ENCODE assay signal across 8 cellular contexts in genomic region chr4:1713003-1713397, GRCh38. TPM values are rescaled to one million over a fixed set of nuclear protein-coding genes. Genes with fewer than 3 reads are reported as not detected.
DNase-seq lines count a peak whose midpoint lies in the region; ATAC-seq, FAIRE-seq and TF ChIP-seq lines count a peak whose summit lies in the region.

No MANE protein-coding gene starts in this region.

- H3K27me3 Mint-ChIP-seq in dendritic cell treated with granulocyte-macrophage colony-stimulating factor and Interleukin-4, amounts not matched to agents 40 ng/mL and 50 ng/mL, for 4 days: no peaks in the 10 kb centered on the region
- no peaks in the 10 kb centered on the region for H3K27me3 Mint-ChIP-seq in naive thymus-derived CD8-positive, alpha-beta T cell

- 6% methylated on average over 2 of the region's 23 CpGs for WGBS in A549 (ENCODE audit: missing lambda C conversion rate)

- DNase-seq in A549 (ENCODE audit: low read depth in 1 of 2, low spot score in 1 of 2) (no peak), NB4 (ENCODE audit: low read depth) (no peak), posterior vena cava (ENCODE audit: low spot score) (no peak), cortex of kidney (lab: John Stamatoyannopoulos, UW) (no peak), D341Med (ENCODE audit: low spot score) (no peak)
- DNase-seq in naive thymus-derived CD8-positive, alpha-beta T cell: no peak

- no peak for FAIRE-seq in A549 (lab: Jason Lieb, UNC)

- peak overlapping the region; percentile 82 for H3K4me3 Mint-ChIP-seq in dendritic cell treated with granulocyte-macrophage colony-stimulating factor and Interleukin-4, amounts not matched to agents 40 ng/mL and 50 ng/mL, for 4 days
- peak overlapping the region; percentile 91 to 97 (median 94) for H3K4me3 Mint-ChIP-seq in naive thymus-derived CD8-positive, alpha-beta T cell

- H3K36me3 Mint-ChIP-seq in dendritic cell treated with granulocyte-macrophage colony-stimulating factor and Interleukin-4, amounts not matched to agents 40 ng/mL and 50 ng/mL, for 4 days (ENCODE audit: low read depth): peaks cover 74% of the 10 kb centered on the region
- peaks cover 0 to 15% (median 0%) of the 10 kb centered on the region in 3 donors for H3K36me3 Mint-ChIP-seq in naive thymus-derived CD8-positive, alpha-beta T cell

- no peak for TF ChIP-seq EP300 in A549 (IDR thresholded peaks at IDR 0.05)

- intact Hi-C loops in dendritic cell treated with granulocyte-macrophage colony-stimulating factor and Interleukin-4, amounts not matched to agents 40 ng/mL and 50 ng/mL, for 4 days (cut with micrococcal nuclease): loop anchor here (2.0 to 10.0 kb wide), 3 partner anchors 14 to 292 kb away; partner anchors contain the start of gene NELFA
- intact Hi-C loops in posterior vena cava (cut with DNase I): no loop called here

- H3K9me3 ChIP-seq in A549: no peaks in the 10 kb centered on the region

- H3K4me3 ChIP-seq in A549 (peak overlapping the region; percentile 85), NB4 (ENCODE audit: low read depth, low read length) (peak overlapping the region; percentile 87)

- ATAC-seq in A549 (peak; percentile 40 to 50), GM19395 (IDR thresholded peaks at IDR 0.05; ENCODE audit: unreplicated experiment) (peak; percentile 18)
- peak in 1 of 2 donors; percentile 2 for ATAC-seq in naive thymus-derived CD8-positive, alpha-beta T cell

- peak overlapping the region; percentile 99 to 100 for H3K27ac ChIP-seq in A549

- H3K4me1 Mint-ChIP-seq in dendritic cell treated with granulocyte-macrophage colony-stimulating factor and Interleukin-4, amounts not matched to agents 40 ng/mL and 50 ng/mL, for 4 days (ENCODE audit: low read depth): peaks cover 80% of the 10 kb centered on the region
- peaks cover 20 to 73% (median 57%) of the 10 kb centered on the region in 4 donors for H3K4me1 Mint-ChIP-seq in naive thymus-derived CD8-positive, alpha-beta T cell

- H3K4me1 ChIP-seq in A549: peaks cover 40% of the 10 kb centered on the region

- CTCF ChIA-PET in A549 (lab: Yijun Ruan, JAX): interaction anchor here (0.9 to 3.5 kb wide), 4 partner anchors 11 to 20 kb away, joined by 3 to 17 read pairs (median 10); no protein-coding TSS in a partner anchor

- TF ChIP-seq POLR2A in A549 (IDR thresholded peaks at IDR 0.05; ENCODE audit: low read length) (no peak), NB4 (IDR thresholded peaks at IDR 0.05; ENCODE audit: extremely low read depth, insufficient read length) (no peak)

- H3K9me3 Mint-ChIP-seq in dendritic cell treated with granulocyte-macrophage colony-stimulating factor and Interleukin-4, amounts not matched to agents 40 ng/mL and 50 ng/mL, for 4 days: no peaks in the 10 kb centered on the region
- no peaks in the 10 kb centered on the region for H3K9me3 Mint-ChIP-seq in naive thymus-derived CD8-positive, alpha-beta T cell

- TF ChIP-seq CTCF in A549 (IDR thresholded peaks at IDR 0.05): no peak
- TF ChIP-seq CTCF in NB4 (IDR thresholded peaks at IDR 0.05; ENCODE audit: low read depth, low read length): no peak

- H3K4me2 ChIP-seq in A549: peak overlapping the region; percentile 79

- POLR2A ChIA-PET in A549 (lab: Yijun Ruan, JAX): interaction anchor here (1.0 to 2.2 kb wide), 3 partner anchors 8 to 22 kb away, joined by 4 to 21 read pairs (median 20); partner anchors contain the start of genes TACC3 and TMEM129
- POLR2A ChIA-PET in naive thymus-derived CD8-positive, alpha-beta T cell (lab: Charles Lee): interaction anchor here (0.9 to 3.8 kb wide), 9 partner anchors 9 to 158 kb away, joined by 3 to 124 read pairs (median 6); partner anchors contain the start of genes FAM53A, NSD2, TACC3 and TMEM129

- TF ChIP-seq RAD21 in A549 (conservative IDR thresholded peaks at IDR 0.05 in 1 of 2, IDR thresholded peaks at IDR 0.05 in 1 of 2): no peak

- H3K27ac Mint-ChIP-seq in dendritic cell treated with granulocyte-macrophage colony-stimulating factor and Interleukin-4, amounts not matched to agents 40 ng/mL and 50 ng/mL, for 4 days: peak overlapping the region; percentile 95
- peak overlapping the region; percentile 91 to 97 (median 96) for H3K27ac Mint-ChIP-seq in naive thymus-derived CD8-positive, alpha-beta T cell

TF ChIP-seq in A549, 52 proteins besides CTCF, POLR2A, EP300 and RAD21:
- TF ChIP-seq CBX2 (IDR thresholded peaks at IDR 0.05; ENCODE audit: borderline replicate concordance, low read depth) (no peak), HOXB5 (CRISPR knock-in tag; IDR thresholded peaks at IDR 0.05) (no peak), USF2 (IDR thresholded peaks at IDR 0.05) (no peak), JUN (IDR thresholded peaks at IDR 0.05) (no peak), NFE2L2 (conservative IDR thresholded peaks at IDR 0.05; ENCODE audit: low read length) (no peak), EHF (CRISPR knock-in tag; IDR thresholded peaks at IDR 0.05) (no peak), ZNF302 (CRISPR knock-in tag; IDR thresholded peaks at IDR 0.05) (no peak), FOXS1 (CRISPR knock-in tag; IDR thresholded peaks at IDR 0.05) (no peak), TFCP2L1 (CRISPR knock-in tag; IDR thresholded peaks at IDR 0.05) (no peak), PHF8 (IDR thresholded peaks at IDR 0.05; ENCODE audit: borderline replicate concordance, low read depth) (no peak; the same call in 1 of the 2 replicates), CBX8 (IDR thresholded peaks at IDR 0.05) (no peak), BHLHE40 (IDR thresholded peaks at IDR 0.05; ENCODE audit: low read depth, low read length) (no peak), TP53 (CRISPR knock-in tag; IDR thresholded peaks at IDR 0.05) (no peak), MAX (IDR thresholded peaks at IDR 0.05) (no peak)

RNA-seq across cellular contexts. Expression of gene SLBP, which starts 0.9 kb away (rescaled TPM):
- polyA plus RNA-seq in A549 (2011; rRNA removed) (66.7 and 89.9 TPM in 2 replicates), A549 (2017; fragmentation: RNase III; extraction: RNeasy Plus Mini Kit Qiagen cat#74134 plus additional on column Dnase treatment) (80.5 to 88.6 TPM (median 84.6 TPM) in 3 replicates)
- 50.6 and 56.4 TPM in 2 replicates for polyA plus RNA-seq in A549 (2012; cell fraction: cytosol; rRNA removed)
- polyA plus RNA-seq in A549 (2012; cell fraction: nucleus; rRNA removed): 31.6 and 38.1 TPM in 2 replicates
- 14.0 and 18.2 TPM in 2 replicates for polyA minus RNA-seq in A549 (2011; rRNA and poly(A)+ RNA removed)
- total RNA-seq in naive thymus-derived CD8-positive, alpha-beta T cell: 10 to 100 TPM; 32.5 to 33.9 TPM
- 10 to 100 TPM; 42.6 to 49.3 (median 46.6) TPM for polyA plus RNA-seq in naive thymus-derived CD8-positive, alpha-beta T cell
- 10 to 100 TPM; 25.6 to 27.9 TPM for total RNA-seq in posterior vena cava

RNA-seq across cellular contexts. Expression of gene TMEM129, which starts 8.1 kb away (rescaled TPM):
- polyA plus RNA-seq in A549 (2011; rRNA removed) (12.7 and 15.5 TPM in 2 replicates), A549 (2017; fragmentation: RNase III; extraction: RNeasy Plus Mini Kit Qiagen cat#74134 plus additional on column Dnase treatment) (15.0 to 20.5 TPM (median 20.4 TPM) in 3 replicates)
- 21.6 and 36.9 TPM in 2 replicates for polyA plus RNA-seq in A549 (2012; cell fraction: cytosol; rRNA removed)
- polyA plus RNA-seq in A549 (2012; cell fraction: nucleus; rRNA removed): 39.4 and 63.8 TPM in 2 replicates
- polyA minus RNA-seq in A549 (2011; rRNA and poly(A)+ RNA removed): 8.1 and 15.3 TPM in 2 replicates
- total RNA-seq in naive thymus-derived CD8-positive, alpha-beta T cell: 10 to 100 TPM; 34.0 to 35.2 TPM
- 10 to 100 TPM; 26.9 to 41.7 (median 28.4) TPM for polyA plus RNA-seq in naive thymus-derived CD8-positive, alpha-beta T cell
- 10 to 100 TPM; 25.1 to 28.1 TPM for total RNA-seq in posterior vena cava

RNA-seq across cellular contexts. Expression of gene TACC3, which starts 8.3 kb away (rescaled TPM):
- polyA plus RNA-seq in A549 (2011; rRNA removed) (25.9 and 31.4 TPM in 2 replicates), A549 (2017; fragmentation: RNase III; extraction: RNeasy Plus Mini Kit Qiagen cat#74134 plus additional on column Dnase treatment) (67.3 to 77.2 TPM (median 70.6 TPM) in 3 replicates)
- polyA plus RNA-seq in A549 (2012; cell fraction: cytosol; rRNA removed): 75.8 and 76.6 TPM in 2 replicates
- polyA plus RNA-seq in A549 (2012; cell fraction: nucleus; rRNA removed): 168 and 176 TPM in 2 replicates
- polyA minus RNA-seq in A549 (2011; rRNA and poly(A)+ RNA removed): 17.1 and 23.8 TPM in 2 replicates
- 100 to 1,000 TPM; 145 to 150 TPM for total RNA-seq in naive thymus-derived CD8-positive, alpha-beta T cell
- polyA plus RNA-seq in naive thymus-derived CD8-positive, alpha-beta T cell: 10 to 100 TPM; 38.7 to 91.6 (median 61.2) TPM
- total RNA-seq in posterior vena cava: 1 to 10 TPM; 5.2 to 9.3 TPM

RNA-seq across cellular contexts. Expression of gene FAM53A, which starts 28.9 kb away (rescaled TPM):
- 0.74 and 1.2 TPM in 2 replicates for polyA plus RNA-seq in A549 (2011; rRNA removed)
- polyA plus RNA-seq in A549 (2012; cell fraction: cytosol; rRNA removed): 0.86 and 1.1 TPM in 2 replicates
- polyA plus RNA-seq in A549 (2012; cell fraction: nucleus; rRNA removed): 3.6 and 3.7 TPM in 2 replicates
- polyA plus RNA-seq in A549 (2017; fragmentation: RNase III; extraction: RNeasy Plus Mini Kit Qiagen cat#74134 plus additional on column Dnase treatment): 0.56 to 1.1 TPM (median 0.87 TPM) in 3 replicates
- polyA minus RNA-seq in A549 (2011; rRNA and poly(A)+ RNA removed): 2.1 and 2.3 TPM in 2 replicates
- total RNA-seq in naive thymus-derived CD8-positive, alpha-beta T cell: 1 to 10 TPM; 1.1 to 1.3 TPM
- polyA plus RNA-seq in naive thymus-derived CD8-positive, alpha-beta T cell: 1 to 10 TPM in 2 of 3 donors, under 1 TPM in 1; 0.64 to 1.7 (median 1.2) TPM
- 1 to 10 TPM; 1.5 to 1.7 TPM for total RNA-seq in posterior vena cava

Comparison
In these comparisons a context has a peak if more than half of its experiments do, and no peak if none do; other contexts are left out.
1. RNA of gene TACC3, which starts 8.3 kb away (total RNA-seq): 145 to 150 TPM in naive thymus-derived CD8-positive, alpha-beta T cell; 5.2 to 9.3 TPM in posterior vena cava; every median in the first group is over 10 times any median in the second.